In the genomic region with DNA sequence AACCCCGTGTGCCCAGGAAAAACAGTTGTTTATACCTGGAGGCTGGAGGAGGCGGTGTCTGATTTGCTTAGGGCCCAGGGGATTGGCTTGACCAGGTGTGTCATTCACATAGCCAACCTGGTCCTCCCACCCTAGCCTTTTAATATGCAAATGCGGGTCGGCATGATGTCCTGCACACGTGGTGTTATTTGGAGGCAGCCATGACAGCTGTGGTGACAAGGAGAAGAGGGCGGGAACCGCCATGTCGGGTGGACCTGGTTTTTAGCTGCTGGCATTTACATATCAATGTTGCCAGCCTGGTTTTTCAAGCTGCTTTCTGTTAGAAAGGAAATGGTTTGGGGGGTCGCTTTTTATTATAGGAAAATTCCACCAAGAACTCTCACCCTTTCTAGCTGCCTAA, we compare ENCODE assay signal across 16 cellular contexts.
"Had no signal": no experiment of that assay in that cellular context is flagged by ENCODE, and none has a peak within 500 bp of the region (broad histone marks: within the 10 kb centered on the region; RNA-seq: fewer than 3 reads in every experiment).

No MANE protein-coding gene starts in this region.

- H3K27me3 Mint-ChIP-seq: activated naive CD8-positive, alpha-beta T cell had no signal

- H3K4me3 Mint-ChIP-seq: activated naive CD8-positive, alpha-beta T cell; brain had no signal

- H3K4me1 Mint-ChIP-seq: brain, neural progenitor cell had no signal

- H3K27me3 ChIP-seq: colonic mucosa, neural progenitor cell, ovary, sigmoid colon, stomach, upper lobe of right lung had no signal

- H2AFZ ChIP-seq: neural progenitor cell had no signal

- H3K27ac ChIP-seq: colonic mucosa, neural progenitor cell, ovary, sigmoid colon, stomach, thoracic aorta, upper lobe of right lung had no signal

- H3K9me3 ChIP-seq: colonic mucosa, ovary, sigmoid colon, stomach, thoracic aorta, upper lobe of right lung had no signal

- H3K4me3 ChIP-seq: colonic mucosa, neural progenitor cell, ovary, sigmoid colon, stomach, thoracic aorta, upper lobe of right lung had no signal

- DNase-seq: activated CD4-positive, alpha-beta T cell treated with anti-CD3 and anti-CD28 coated beads for 4 hours; activated gamma-delta T cell treated with Interleukin-2 at 50 U/mL for 16 hours; amniotic stem cell; central memory CD4-positive, alpha-beta T cell; colonic mucosa; left colon; ovary; sigmoid colon; stimulated activated CD4-positive, alpha-beta T cell treated with anti-CD3 and anti-CD28 coated beads, Interleukin-1b, Interleukin-23, amount 100 ng/mL, for 48 hours; stomach; upper lobe of right lung had no signal

- H3K4me2 ChIP-seq: neural progenitor cell had no signal

- H3K27ac Mint-ChIP-seq: activated naive CD8-positive, alpha-beta T cell; brain had no signal

- H3K4me1 ChIP-seq: colonic mucosa, neural progenitor cell, sigmoid colon, stomach, upper lobe of right lung had no signal

- H3K36me3 Mint-ChIP-seq: activated naive CD8-positive, alpha-beta T cell; neural progenitor cell had no signal

- H3K9ac ChIP-seq: neural progenitor cell had no signal

- ATAC-seq: esophagus mucosa, left colon had no signal

- H3K36me3 ChIP-seq: colonic mucosa, neural progenitor cell, ovary, sigmoid colon, stomach, thoracic aorta, upper lobe of right lung had no signal
